Comparison of ENCODE assay signal across 9 cellular contexts in genomic region chr2:64005707-64006356, GRCh38.
"Had no signal": no experiment of that assay in that cellular context is flagged by ENCODE, and none has a peak within 500 bp of the region (broad histone marks: within the 10 kb centered on the region; RNA-seq: fewer than 3 reads in every experiment).

No MANE protein-coding gene starts in this region.

- DNase-seq: GM23248, GOT3, H7, HFFc6, KBM-7 had no signal

- H3K9me3 ChIP-seq: HAP-1 had no signal

- FAIRE-seq: HepG2 had no signal

- H3K36me3 ChIP-seq: HAP-1 had no signal

- ATAC-seq: HCT116, HepG2 had no signal

- H3K4me3 ChIP-seq: GM23248, HAP-1 had no signal

- H3K27ac ChIP-seq: GM23248, HL-60 had no signal
